8 cellular contexts compared by ENCODE assay signal in the genomic region with DNA sequence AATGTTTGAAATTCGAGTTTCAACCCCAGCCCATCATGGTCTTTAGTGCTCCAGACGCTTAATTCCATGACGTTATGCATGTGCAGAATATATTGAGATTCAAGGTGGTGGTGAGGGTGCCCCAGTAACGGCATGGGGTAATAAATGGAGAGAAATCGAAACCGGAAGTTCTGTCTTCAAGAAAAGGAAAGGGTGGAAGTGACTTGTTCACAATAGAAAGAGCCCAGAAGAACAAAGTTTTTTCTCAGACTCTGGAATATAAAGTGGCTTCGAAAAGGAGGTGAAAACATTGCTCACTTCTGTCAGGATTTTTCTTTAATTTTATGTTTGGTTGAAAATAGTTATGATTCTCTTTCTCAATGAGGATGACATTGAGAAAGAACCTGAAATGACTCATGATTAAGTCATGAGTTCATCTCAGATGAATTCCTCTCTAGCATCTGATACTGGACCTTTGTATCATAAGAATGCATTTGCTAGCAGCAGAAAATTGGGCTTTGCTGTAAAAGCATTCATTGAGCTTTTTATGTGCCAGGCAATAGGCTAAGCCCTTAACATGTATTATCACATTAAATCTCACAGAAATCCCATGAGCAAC. TPM values are rescaled to one million over a fixed set of nuclear protein-coding genes. Genes with fewer than 3 reads are reported as not detected.
DNase-seq lines count a peak whose midpoint lies in the region; ATAC-seq and TF ChIP-seq lines count a peak whose summit lies in the region.

No MANE protein-coding gene starts in this region.

- DNase-seq in DMS114 treated with DMSO at 0.1 percent for 48 hours (lab: John Stamatoyannopoulos, UW; ENCODE audit: unreplicated experiment) (peak; percentile 25), T-helper 22 cell (ENCODE audit: low read depth) (peak; percentile 26), left kidney (ENCODE audit: low read depth, low spot score) (peak; percentile 38), SK-N-DZ (ENCODE audit: low spot score) (no peak)
- DNase-seq in central memory CD4-positive, alpha-beta T cell: peak; percentile 76
- DNase-seq in stimulated activated CD8-positive, alpha-beta memory T cell treated with anti-CD3 and anti-CD28 coated beads, Interleukin-7, amount 100 ng/mL, for 4 hours (ENCODE audit: low read depth in 2 of 2): peak; percentile 24 to 40

- peak overlapping the region; percentile 73 for H3K4me2 ChIP-seq in KMS-11

- peak overlapping the region; percentile 58; the same call in 1 of the 2 replicates for H3K9ac ChIP-seq in KMS-11

- peak; percentile 48 for ATAC-seq in GM21526 (IDR thresholded peaks at IDR 0.05; ENCODE audit: low FRiP score, unreplicated experiment)

- H3K79me2 ChIP-seq in KMS-11 (ENCODE audit: insufficient read depth, low read depth): no peaks in the 10 kb centered on the region

- no peaks in the 10 kb centered on the region for H3K36me3 ChIP-seq in KMS-11 (ENCODE audit: insufficient read depth)

- peak overlapping the region; percentile 54 for H3K27ac ChIP-seq in KMS-11

- no peak for TF ChIP-seq CTCF in KMS-11 (conservative IDR thresholded peaks at IDR 0.05; ENCODE audit: low read depth, low read length)

- no peaks in the 10 kb centered on the region for H4K20me1 ChIP-seq in KMS-11 (ENCODE audit: insufficient read depth)

- H2AFZ ChIP-seq in KMS-11 (ENCODE audit: low read depth): peak overlapping the region; percentile 88

- H3K27me3 ChIP-seq in KMS-11 (ENCODE audit: insufficient read depth, low read depth): no peaks in the 10 kb centered on the region

- H3K4me3 ChIP-seq in KMS-11 (IDR thresholded peaks at IDR 0.05; ENCODE audit: insufficient read depth, low read depth, low read length): no peak overlapping the region

- H3K4me1 ChIP-seq in KMS-11 (ENCODE audit: low read depth, poor library complexity, severe bottlenecking): peaks cover 13% of the 10 kb centered on the region

RNA-seq across cellular contexts. Expression of a gene that starts 0.8 kb away (rescaled TPM):
- not detected in 2 replicates for polyA plus RNA-seq in SK-N-DZ (2014; cell fraction: cytosol; rRNA removed)
- polyA plus RNA-seq in SK-N-DZ (2014; cell fraction: nucleus; rRNA removed): not detected in 2 replicates

RNA-seq across cellular contexts. Expression of a gene that starts 15.8 kb away (rescaled TPM):
- 7.9 and 10.5 TPM in 2 replicates for polyA plus RNA-seq in SK-N-DZ (2014; cell fraction: cytosol; rRNA removed)
- polyA plus RNA-seq in SK-N-DZ (2014; cell fraction: nucleus; rRNA removed): 3.6 and 7.3 TPM in 2 replicates
